ENCODE assay signal across 8 cellular contexts in the genomic region with DNA sequence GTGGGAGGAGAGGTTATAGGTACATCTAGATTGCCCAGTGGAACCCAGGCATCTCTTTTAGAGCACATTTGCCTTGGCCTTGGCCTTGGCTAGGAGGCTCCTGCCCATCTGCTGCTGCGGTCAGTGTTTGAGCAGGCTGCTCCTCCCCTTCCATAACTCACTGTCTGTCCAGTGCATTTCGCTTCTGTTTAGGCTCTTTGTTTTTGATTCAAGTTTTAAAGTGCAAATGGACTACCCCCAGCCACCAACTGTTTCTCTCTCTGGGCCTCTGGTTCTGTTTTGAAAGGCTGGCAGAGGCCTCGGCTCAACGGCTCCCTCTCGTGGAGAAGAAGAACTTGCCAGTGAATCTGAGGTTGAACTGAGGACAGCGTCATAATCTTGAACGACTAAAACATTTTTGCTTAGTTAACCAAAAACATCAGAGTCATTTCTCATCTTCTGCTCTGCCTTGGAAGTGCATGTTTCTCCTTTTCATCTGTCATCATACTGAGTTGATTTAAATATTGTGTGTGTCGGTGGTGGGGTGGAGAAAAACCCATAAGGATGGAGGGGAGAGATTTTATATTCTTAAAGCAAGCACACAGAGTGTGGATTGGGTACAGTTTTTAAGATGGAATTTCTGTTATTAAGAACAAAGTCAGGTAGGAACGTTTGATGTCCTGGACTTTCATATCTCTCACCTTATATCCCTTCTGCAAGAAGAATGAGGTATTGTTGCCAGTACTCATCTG.
DNase-seq lines count a peak whose midpoint lies in the region; ATAC-seq and TF ChIP-seq lines count a peak whose summit lies in the region.

No MANE protein-coding gene starts in this region.

- no peak overlapping the region for H3K4me3 ChIP-seq in HL-60 (replicated peaks; ENCODE audit: insufficient read depth, low read length)
- no peak overlapping the region for H3K4me3 ChIP-seq in ovary
- no peak overlapping the region for H3K4me3 ChIP-seq in tibial artery

- TF ChIP-seq POLR2A in ovary (IDR thresholded peaks at IDR 0.05) = no peak

- WGBS in ovary, 3 donors = 3 to 9% (median 4%) methylated on average over 9 of the region's 9 CpGs

- peak; percentile 77 for TF ChIP-seq CTCF in HL-60 (IDR thresholded peaks at IDR 0.05; ENCODE audit: insufficient read depth, low read length)
- peak; percentile 85 to 98 (median 87) for TF ChIP-seq CTCF in ovary (IDR thresholded peaks at IDR 0.05)
- TF ChIP-seq CTCF in tibial artery (IDR thresholded peaks at IDR 0.05) = peak; percentile 79 to 93

- no peaks in the 10 kb centered on the region for H3K27me3 ChIP-seq in HL-60 (ENCODE audit: insufficient read depth, poor library complexity, severe bottlenecking)
- H3K27me3 ChIP-seq in ovary = no peaks in the 10 kb centered on the region
- no peaks in the 10 kb centered on the region for H3K27me3 ChIP-seq in tibial artery

- in situ Hi-C loops in SK-MEL-5 (cut with HindIII; ENCODE audit: low pct_unique_long_range_greater_than_20kb, low sequenced_read_pairs) = no loop called here

- H3K9me3 ChIP-seq in ovary (no peaks in the 10 kb centered on the region), tibial artery (no peaks in the 10 kb centered on the region)

- H3K27ac ChIP-seq in HL-60 (replicated peaks) = no peak overlapping the region
- H3K27ac ChIP-seq in ovary = peak overlapping the region in 1 of 2 donors; percentile 14
- H3K27ac ChIP-seq in tibial artery = no peak overlapping the region

- TF ChIP-seq EP300 in ovary (IDR thresholded peaks at IDR 0.05) = no peak

- H3K36me3 ChIP-seq in ovary (no peaks in the 10 kb centered on the region), tibial artery (peaks cover 22 to 35% (median 23%) of the 10 kb centered on the region in 3 donors)

- DNase-seq in D341Med (ENCODE audit: low spot score) = peak; percentile 72
- DNase-seq in HL-60 (ENCODE audit: low read depth in 1 of 2, low spot score in 1 of 2) = peak; percentile 25 to 54
- DNase-seq in SK-MEL-5 (ENCODE audit: low read depth, low spot score) = peak; percentile 98
- DNase-seq in activated naive CD4-positive, alpha-beta T cell treated with Interleukin-2 at 50 U/mL for 16 hours = peak; percentile 74
- peak; percentile 94 for DNase-seq in foreskin melanocyte
- peak; percentile 76 to 88 (median 83) for DNase-seq in ovary
- peak; percentile 75 to 84 for DNase-seq in tibial artery

- intact Hi-C loops in ovary (cut with DNase I) (loop anchor here in 1 of 4 donors (10.0 kb wide), 2 partner anchors 247 to 1367 kb away; partner anchors contain the start of gene JARID2), tibial artery (cut with DNase I; ENCODE audit: low total_unique reads) (loop anchor here (10.0 kb wide), 1 partner anchor 247 kb away; the partner anchor contains the start of gene JARID2)

- H3K4me1 ChIP-seq in ovary (ENCODE audit: insufficient read depth) = peaks cover 15% of the 10 kb centered on the region
- peaks cover 0 to 29% (median 12%) of the 10 kb centered on the region in 4 donors for H3K4me1 ChIP-seq in tibial artery

- no peak for ATAC-seq in GM21619 (IDR thresholded peaks at IDR 0.05; ENCODE audit: unreplicated experiment)

Comparison
In these comparisons a context has a peak if more than half of its experiments do, and no peak if none do; other contexts are left out.
1. DNase-seq: peak in every context shown above with its lines; median percentile 98 in SK-MEL-5; 94 in foreskin melanocyte; 83 in ovary; 80 in tibial artery; 74 in activated naive CD4-positive, alpha-beta T cell treated with Interleukin-2 at 50 U/mL for 16 hours; 72 in D341Med; 40 in HL-60.